27 cellular contexts compared by ENCODE assay signal in genomic region chrX:10811093-10811492, GRCh38.
"Had no signal": no experiment of that assay in that cellular context is flagged by ENCODE, and none has a peak within 500 bp of the region (broad histone marks: within the 10 kb centered on the region; RNA-seq: fewer than 3 reads in every experiment).

No MANE protein-coding gene starts in this region.

- H3K27ac ChIP-seq: body of pancreas, cardiac muscle cell, hepatocyte, left lung, neural progenitor cell, thoracic aorta, upper lobe of left lung had no signal

- ATAC-seq: activated naive CD8-positive, alpha-beta T cell treated with anti-CD3 and anti-CD28 coated beads, Interleukin-2, amount 50 U/mL, for 24 hours; activated T-cell treated with anti-CD3 and anti-CD28 coated beads, Interleukin-2, amount 50 U/mL, for 72 hours; body of pancreas; effector memory CD8-positive, alpha-beta T cell; esophagus mucosa; left lung; naive thymus-derived CD8-positive, alpha-beta T cell; sciatic nerve had no signal

- DNase-seq: activated CD4-positive, alpha-beta memory T cell treated with anti-CD3 and anti-CD28 coated beads for 36 hours; activated CD4-positive, alpha-beta T cell treated with anti-CD3 and anti-CD28 coated beads for 48 hours; activated effector memory CD4-positive, alpha-beta T cell treated with anti-CD3 and anti-CD28 coated beads, Interleukin-2, amount 50 U/mL, for 16 hours; activated naive CD4-positive, alpha-beta T cell treated with anti-CD3 and anti-CD28 coated beads, Interleukin-2, amount 50 U/mL, for 16 hours; activated naive CD8-positive, alpha-beta T cell treated with anti-CD3 and anti-CD28 coated beads, Interleukin-2, amount 50 U/mL, for 24 hours; activated T-cell treated with anti-CD3 and anti-CD28 coated beads, Interleukin-2, amount 50 U/mL, for 72 hours; body of pancreas; effector memory CD8-positive, alpha-beta T cell; foreskin melanocyte; glutamatergic neuron; immature natural killer cell; left lung; naive thymus-derived CD8-positive, alpha-beta T cell; posterior cingulate gyrus; small intestine; stimulated activated CD4-positive, alpha-beta T cell treated with anti-CD3 and anti-CD28 coated beads, Interleukin-15, amount 100 ng/mL, for 24 hours; stimulated activated CD4-positive, alpha-beta T cell treated with anti-CD3 and anti-CD28 coated beads, Interleukin-2, amount 100 ng/mL, for 48 hours; stimulated activated CD8-positive, alpha-beta memory T cell treated with anti-CD3 and anti-CD28 coated beads, Interleukin-4, amount 100 ng/mL, for 48 hours; stimulated activated naive CD4-positive, alpha-beta T cell; T1000; upper lobe of left lung had no signal

- H3K36me3 ChIP-seq: cardiac muscle cell, left lung, neural progenitor cell, thoracic aorta, upper lobe of left lung had no signal

- H3K27me3 ChIP-seq: body of pancreas, cardiac muscle cell, hepatocyte, left lung, neural progenitor cell, upper lobe of left lung had no signal

- H3K9me3 ChIP-seq: body of pancreas, left lung, thoracic aorta, upper lobe of left lung had no signal

- H3K4me3 ChIP-seq: body of pancreas, cardiac muscle cell, hepatocyte, left lung, neural progenitor cell, thoracic aorta, upper lobe of left lung had no signal

- H3K4me1 ChIP-seq: body of pancreas, left lung, neural progenitor cell, upper lobe of left lung had no signal
